ENCODE assay signal across 8 cellular contexts in the genomic region with DNA sequence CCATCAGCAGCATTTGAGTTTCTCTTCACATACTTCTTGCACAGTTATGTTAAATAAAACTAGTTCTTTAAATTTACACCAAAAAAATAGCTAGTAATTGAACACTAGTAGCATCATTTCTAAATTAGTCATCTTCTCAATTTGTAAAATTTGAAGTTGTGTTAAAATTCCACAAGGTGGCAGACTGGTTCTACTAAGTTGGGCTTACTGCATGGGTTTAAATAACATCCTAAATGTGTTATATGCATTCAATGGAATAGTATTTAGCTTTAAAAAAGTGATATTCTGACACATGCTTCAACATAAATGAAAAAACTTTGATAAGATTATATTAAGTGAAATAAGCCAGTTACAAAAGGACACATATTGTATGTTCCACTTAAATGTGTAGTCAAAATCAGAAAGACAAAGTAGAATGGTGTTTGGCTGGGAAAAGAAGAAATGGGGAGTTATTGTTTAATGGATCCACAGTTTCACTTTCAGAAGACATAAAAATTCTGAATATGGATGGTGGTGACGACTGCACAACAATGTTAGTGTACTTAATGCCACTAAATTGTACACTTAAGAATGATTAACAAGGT. TPM values are rescaled to one million over a fixed set of nuclear protein-coding genes. Genes with fewer than 3 reads are reported as not detected.
A peak's percentile ranks its signal among the peaks of the same experiment; 100 is the strongest.
DNase-seq lines count a peak whose midpoint lies in the region; ATAC-seq and TF ChIP-seq lines count a peak whose summit lies in the region.

No MANE protein-coding gene starts in this region.

- H3K4me2 ChIP-seq in H9 (ENCODE audit: insufficient read depth, insufficient read length, low read length): no peak overlapping the region

- no peaks in the 10 kb centered on the region for H3K9me3 ChIP-seq in CD4-positive, alpha-beta memory T cell (ENCODE audit: control insufficient read depth in 1 of 2, low read length in 2 of 2)
- H3K9me3 ChIP-seq in H9 (ENCODE audit: control insufficient read depth, low read depth, low read length) (no peaks in the 10 kb centered on the region), breast epithelium (no peaks in the 10 kb centered on the region)

- peaks cover 9 to 13% (median 11%) of the 10 kb centered on the region in 4 donors for H3K4me1 Mint-ChIP-seq in CD4-positive, alpha-beta memory T cell
- no peaks in the 10 kb centered on the region for H3K4me1 Mint-ChIP-seq in H9

- H3K14ac ChIP-seq in H9 (ENCODE audit: insufficient read depth, low read length): no peak overlapping the region

- no peak overlapping the region for H2BK20ac ChIP-seq in H9 (ENCODE audit: low read depth, low read length, poor library complexity, severe bottlenecking)

- H4K8ac ChIP-seq in H9 (replicated peaks; ENCODE audit: insufficient read length, low read depth, low read length): no peak overlapping the region

- peak; percentile 80 for ATAC-seq in left lobe of liver
- no peak for ATAC-seq in GM21825 (IDR thresholded peaks at IDR 0.05; ENCODE audit: unreplicated experiment)
- ATAC-seq in GM18867 (IDR thresholded peaks at IDR 0.05; ENCODE audit: unreplicated experiment): no peak

- POLR2A ChIA-PET in CD4-positive, alpha-beta memory T cell (lab: Charles Lee; ENCODE audit: partially characterized antibody): interaction anchor here (0.8 kb wide), 1 partner anchor 33 kb away, joined by 4 read pairs; a partner anchor contains a TSS

- DNase-seq in CD4-positive, alpha-beta memory T cell: peak in 4 of 5 donors; percentile 42 to 47 (median 44)
- DNase-seq in H9: no peak
- peak; percentile 9 for DNase-seq in NCI-H526 treated with DMSO at 0.1 percent for 48 hours (lab: John Stamatoyannopoulos, UW)
- DNase-seq in breast epithelium (ENCODE audit: low spot score in 2 of 2): no peak
- no peak for DNase-seq in left lobe of liver (ENCODE audit: low spot score)
- DNase-seq in OCI-M2 (lab: John Stamatoyannopoulos, UW; ENCODE audit: unreplicated experiment): no peak

- H4K91ac ChIP-seq in H9 (ENCODE audit: insufficient read length, low read depth, low read length): no peak overlapping the region

- H3K79me1 ChIP-seq in H9 (ENCODE audit: insufficient read depth, low read depth, low read length, poor library complexity, severe bottlenecking): no peaks in the 10 kb centered on the region

- H2BK12ac ChIP-seq in H9 (ENCODE audit: insufficient read length, low read depth, low read length): no peak overlapping the region

- H2BK120ac ChIP-seq in H9 (ENCODE audit: low read depth, low read length, poor library complexity, severe bottlenecking): no peak overlapping the region

- WGBS in H9 (ENCODE audit: extremely low coverage, insufficient read length, low lambda C conversion rate): no CpG with 5 or more reads among the region's 1 CpG

- CTCF ChIA-PET in CD4-positive, alpha-beta memory T cell (lab: Charles Lee; ENCODE audit: partially characterized antibody): interaction anchor here (0.8 to 4.9 kb wide), 14 partner anchors 10 to 712 kb away, joined by 3 to 108 read pairs (median 3); no protein-coding TSS in a partner anchor

- H3K23me2 ChIP-seq in H9 (ENCODE audit: insufficient read length, low read depth, low read length, poor library complexity, severe bottlenecking): no peaks in the 10 kb centered on the region

- no peaks in the 10 kb centered on the region for H3K4me1 ChIP-seq in CD4-positive, alpha-beta memory T cell (ENCODE audit: insufficient read depth, low read length)
- no peaks in the 10 kb centered on the region for H3K4me1 ChIP-seq in H9 (ENCODE audit: insufficient read depth, low read length)
- H3K4me1 ChIP-seq in breast epithelium: no peaks in the 10 kb centered on the region

- no peak overlapping the region for H3K56ac ChIP-seq in H9 (ENCODE audit: insufficient read length, low read depth, low read length)

- no peaks in the 10 kb centered on the region for H3K36me3 ChIP-seq in CD4-positive, alpha-beta memory T cell (ENCODE audit: insufficient read depth, low read length)
- H3K36me3 ChIP-seq in breast epithelium: no peaks in the 10 kb centered on the region

- H4K5ac ChIP-seq in H9 (ENCODE audit: insufficient read length, low read depth, low read length): no peak overlapping the region

- H3K36me3 Mint-ChIP-seq in CD4-positive, alpha-beta memory T cell: no peaks in the 10 kb centered on the region
- no peaks in the 10 kb centered on the region; a peak in 1 of 7 replicates for H3K36me3 Mint-ChIP-seq in H9 (ENCODE audit: insufficient read depth in 1 of 3, low read depth in 3 of 3)

- no peak overlapping the region for H3K23ac ChIP-seq in H9 (ENCODE audit: insufficient read length, low read depth, low read length)

- H2BK5ac ChIP-seq in H9 (ENCODE audit: insufficient read length, low read length): no peak overlapping the region

- H3K4me3 ChIP-seq in CD4-positive, alpha-beta memory T cell (ENCODE audit: low read length in 2 of 2): no peak overlapping the region
- no peak overlapping the region for H3K4me3 ChIP-seq in breast epithelium

- no peak overlapping the region for H2BK15ac ChIP-seq in H9 (ENCODE audit: low read depth, low read length)

- H3K27me3 ChIP-seq in CD4-positive, alpha-beta memory T cell (ENCODE audit: insufficient read depth, low read length): no peaks in the 10 kb centered on the region
- H3K27me3 ChIP-seq in H9 (ENCODE audit: insufficient read depth, low read length): no peaks in the 10 kb centered on the region
- H3K27me3 ChIP-seq in breast epithelium: no peaks in the 10 kb centered on the region

- no peak overlapping the region for H3K27ac Mint-ChIP-seq in CD4-positive, alpha-beta memory T cell
- no peak overlapping the region for H3K27ac Mint-ChIP-seq in H9

- no peak overlapping the region for H3T11ph ChIP-seq in H9 (ENCODE audit: low read length)

- no peaks in the 10 kb centered on the region for H3K79me2 ChIP-seq in H9 (ENCODE audit: insufficient read depth, low read length)

- H3K9ac ChIP-seq in H9 (ENCODE audit: extremely low read depth, insufficient read length, low read length): no peak overlapping the region

- no peak overlapping the region for H3K27ac ChIP-seq in CD4-positive, alpha-beta memory T cell (ENCODE audit: low read depth, low read length)
- no peak overlapping the region for H3K27ac ChIP-seq in H9 (ENCODE audit: insufficient read length, low read depth, low read length)
- no peak overlapping the region for H3K27ac ChIP-seq in breast epithelium

- no peak overlapping the region for H3K18ac ChIP-seq in H9 (ENCODE audit: insufficient read length, low read depth, low read length)

- intact Hi-C loops in CD4-positive, alpha-beta memory T cell (cut with micrococcal nuclease): loop anchor here (1.0 kb wide), 3 partner anchors 79 to 713 kb away; no protein-coding TSS in a partner anchor
- intact Hi-C loops in breast epithelium (cut with DNase I; ENCODE audit: low total_unique reads): no loop called here

- peaks cover 2 to 5% of the 10 kb centered on the region in 2 donors for H3K27me3 Mint-ChIP-seq in CD4-positive, alpha-beta memory T cell
- no peaks in the 10 kb centered on the region for H3K27me3 Mint-ChIP-seq in H9 (ENCODE audit: low read depth)

- H3K9me3 Mint-ChIP-seq in CD4-positive, alpha-beta memory T cell: no peaks in the 10 kb centered on the region
- peaks cover 0 to 4% of the 10 kb centered on the region in 2 experiments; a peak in 1 of 5 replicates for H3K9me3 Mint-ChIP-seq in H9

- no peak for TF ChIP-seq POLR2A in breast epithelium (IDR thresholded peaks at IDR 0.05)

- H2AFZ ChIP-seq in H9 (ENCODE audit: low read length): no peak overlapping the region

- no peaks in the 10 kb centered on the region for H4K20me1 ChIP-seq in H9 (ENCODE audit: control insufficient read depth, insufficient read depth, insufficient read length)

- no peak overlapping the region for H2AK5ac ChIP-seq in H9 (ENCODE audit: insufficient read length, low read length)

- no peak overlapping the region for H3K4ac ChIP-seq in H9 (ENCODE audit: low read depth, low read length)

- no peak overlapping the region for H3K4me3 Mint-ChIP-seq in CD4-positive, alpha-beta memory T cell
- H3K4me3 Mint-ChIP-seq in H9: no peak overlapping the region

- TF ChIP-seq CTCF in H9 (conservative IDR thresholded peaks at IDR 0.05) (peak; percentile 77), breast epithelium (IDR thresholded peaks at IDR 0.05) (peak; percentile 27 to 71 (median 56))

RNA-seq across cellular contexts. Expression of a gene that starts 28.7 kb away (rescaled TPM):
- total RNA-seq in CD4-positive, alpha-beta memory T cell: 10 to 100 TPM; 40.1 to 42.3 TPM
- polyA plus RNA-seq in CD4-positive, alpha-beta memory T cell: 10 to 100 TPM in 1 of 2 donors, 1 to 10 TPM in 1; 6.1 to 12.8 TPM
- 103 and 107 TPM in 2 replicates for total RNA-seq in H9 (2021)
- 10 to 100 TPM; 51.5 to 76.8 (median 59.3) TPM for total RNA-seq in breast epithelium
- 16.7 TPM for total RNA-seq in left lobe of liver

RNA-seq across cellular contexts. Expression of a gene that starts 33.1 kb away (rescaled TPM):
- 10 to 100 TPM; 18.9 to 19.7 TPM for total RNA-seq in CD4-positive, alpha-beta memory T cell
- 10 to 100 TPM; 35.4 to 41.8 TPM for polyA plus RNA-seq in CD4-positive, alpha-beta memory T cell
- 31.8 and 33.9 TPM in 2 replicates for total RNA-seq in H9 (2021)
- 100 to 1,000 TPM in 2 of 3 donors, 10 to 100 TPM in 1; 44.8 to 502 (median 235) TPM for total RNA-seq in breast epithelium
- total RNA-seq in left lobe of liver: 6.6 TPM

RNA-seq across cellular contexts. Expression of a gene that starts 33.7 kb away (rescaled TPM):
- total RNA-seq in CD4-positive, alpha-beta memory T cell: 100 to 1,000 TPM; 139 to 143 TPM
- polyA plus RNA-seq in CD4-positive, alpha-beta memory T cell: 10 to 100 TPM; 76.3 to 81.3 TPM
- total RNA-seq in H9 (2021) (129 and 137 TPM in 2 replicates), breast epithelium (100 to 1,000 TPM in 2 of 3 donors, 10 to 100 TPM in 1; 66.9 to 165 (median 139) TPM), left lobe of liver (52.1 TPM)

Comparison
In these comparisons a context has a peak if more than half of its experiments do, and no peak if none do; other contexts are left out.
1. DNase-seq: peak in CD4-positive, alpha-beta memory T cell (4 of 5) and NCI-H526 treated with DMSO at 0.1 percent for 48 hours (single experiment); none in H9 (single experiment), breast epithelium (0 of 2), left lobe of liver (single experiment) and OCI-M2 (single experiment).